In genomic region chr7:135538387-135538786, GRCh38 we compare ENCODE assay signal across 29 cellular contexts.
"Had no signal": no experiment of that assay in that cellular context is flagged by ENCODE, and none has a peak within 500 bp of the region (broad histone marks: within the 10 kb centered on the region; RNA-seq: fewer than 3 reads in every experiment).

No MANE protein-coding gene starts in this region.

- H3K27ac ChIP-seq: ascending aorta, cardiac muscle cell, PC-9, RWPE1 had no signal

- H3K4me1 ChIP-seq: ascending aorta had no signal

- H3K4me3 ChIP-seq: ascending aorta, cardiac muscle cell, PC-9 had no signal

- H3K36me3 ChIP-seq: ascending aorta, cardiac muscle cell had no signal

- H3K36me3 Mint-ChIP-seq: activated naive CD8-positive, alpha-beta T cell treated with anti-CD3 and anti-CD28 coated beads for 36 hours had no signal

- H3K4me1 Mint-ChIP-seq: activated CD4-positive, alpha-beta T cell treated with anti-CD3 and anti-CD28 coated beads, Interleukin-2, amount 10 ng/mL, durations not matched to agents 24 days and 14 days; activated naive CD8-positive, alpha-beta T cell treated with anti-CD3 and anti-CD28 coated beads for 36 hours; activated T-helper 17 cell treated with anti-CD3 and anti-CD28 coated beads, Interleukin-2, amount 50 U/mL, for 72 hours; central memory CD8-positive, alpha-beta T cell had no signal

- H2AFZ ChIP-seq: PC-9 had no signal

- ATAC-seq: activated CD8-positive, alpha-beta T cell treated with anti-CD3 and anti-CD28 coated beads for 36 hours; activated T-cell treated with anti-CD3 and anti-CD28 coated beads, Interleukin-2, amount 50 U/mL, for 72 hours; activated T-helper 17 cell treated with anti-CD3 and anti-CD28 coated beads, Interleukin-2, amount 50 U/mL, for 72 hours; Right ventricle myocardium inferior had no signal

- H3K27ac Mint-ChIP-seq: activated CD4-positive, alpha-beta T cell treated with anti-CD3 and anti-CD28 coated beads, Interleukin-2, amount 10 ng/mL, durations not matched to agents 24 days and 14 days; activated CD8-positive, alpha-beta T cell treated with anti-CD3 and anti-CD28 coated beads for 36 hours; activated naive CD8-positive, alpha-beta T cell treated with anti-CD3 and anti-CD28 coated beads for 36 hours; activated T-cell treated with anti-CD3 and anti-CD28 coated beads, Interleukin-2, amount 50 U/mL, for 72 hours; activated T-helper 17 cell treated with anti-CD3 and anti-CD28 coated beads, Interleukin-2, amount 50 U/mL, for 72 hours; T-helper 1 cell treated with Interleukin-12 subunit alpha and Interleukin-12 subunit beta and Interleukin-4 antibody, amounts not matched to agents 30 μg/mL and 1 μg/mL, for 36 hours; T-helper 2 cell treated with Interferon-gamma antibody and Interleukin-4, amounts not matched to agents 5 μg/mL and 100 μg/mL, for 36 hours had no signal

- H3K4me3 Mint-ChIP-seq: activated CD4-positive, alpha-beta T cell treated with anti-CD3 and anti-CD28 coated beads, Interleukin-2, amount 10 ng/mL, durations not matched to agents 24 days and 14 days; activated CD8-positive, alpha-beta T cell treated with anti-CD3 and anti-CD28 coated beads for 36 hours; activated naive CD8-positive, alpha-beta T cell treated with anti-CD3 and anti-CD28 coated beads for 36 hours; activated T-cell treated with anti-CD3 and anti-CD28 coated beads, Interleukin-2, amount 50 U/mL, for 72 hours; activated T-helper 17 cell treated with anti-CD3 and anti-CD28 coated beads, Interleukin-2, amount 50 U/mL, for 72 hours; central memory CD8-positive, alpha-beta T cell; T-helper 1 cell treated with Interleukin-12 subunit alpha and Interleukin-12 subunit beta and Interleukin-4 antibody, amounts not matched to agents 30 μg/mL and 1 μg/mL, for 36 hours; T-helper 2 cell treated with Interferon-gamma antibody and Interleukin-4, amounts not matched to agents 5 μg/mL and 100 μg/mL, for 36 hours had no signal

- DNase-seq: activated CD4-positive, alpha-beta T cell treated with anti-CD3 and anti-CD28 coated beads, Interleukin-2, amount 10 ng/mL, durations not matched to agents 24 days and 14 days; activated CD4-positive, alpha-beta T cell treated with anti-CD3 and anti-CD28 coated beads, Interleukin-2, amount 50 U/mL, for 4 hours; activated CD8-positive, alpha-beta T cell treated with anti-CD3 and anti-CD28 coated beads for 36 hours; activated effector memory CD4-positive, alpha-beta T cell treated with anti-CD3 and anti-CD28 coated beads, Interleukin-2, amount 50 U/mL, for 16 hours; activated naive CD4-positive, alpha-beta T cell; activated naive CD4-positive, alpha-beta T cell treated with anti-CD3 and anti-CD28 coated beads, Interleukin-2, amount 50 U/mL, for 16 hours; activated naive CD8-positive, alpha-beta T cell treated with anti-CD3 and anti-CD28 coated beads for 36 hours; activated T-cell treated with anti-CD3 and anti-CD28 coated beads, Interleukin-2, amount 50 U/mL, for 1 hour; activated T-cell treated with anti-CD3 and anti-CD28 coated beads, Interleukin-2, amount 50 U/mL, for 72 hours; amygdala; MM.1S; NCI-H1092; NCI-H1436 treated with DMSO at 0.1 percent for 48 hours; NCI-H1694 treated with DMSO at 0.1 percent for 48 hours; NCI-H2029; NCI-H345; NCI-H524 treated with DMSO at 0.1 percent for 48 hours; NK-92 treated with Interleukin-12 subunit alpha and Interleukin-12 subunit beta, amount 100 ng/mL, for 24 hours; PC-9; SIG-M5; SW 1271 had no signal

- H3K27me3 ChIP-seq: ascending aorta, cardiac muscle cell had no signal

- H3K9me3 Mint-ChIP-seq: activated CD4-positive, alpha-beta T cell treated with anti-CD3 and anti-CD28 coated beads, Interleukin-2, amount 10 ng/mL, durations not matched to agents 24 days and 14 days; activated CD8-positive, alpha-beta T cell treated with anti-CD3 and anti-CD28 coated beads for 36 hours; activated naive CD8-positive, alpha-beta T cell treated with anti-CD3 and anti-CD28 coated beads for 36 hours; activated T-cell treated with anti-CD3 and anti-CD28 coated beads, Interleukin-2, amount 50 U/mL, for 72 hours; activated T-helper 17 cell treated with anti-CD3 and anti-CD28 coated beads, Interleukin-2, amount 50 U/mL, for 72 hours; central memory CD8-positive, alpha-beta T cell; T-helper 1 cell treated with Interleukin-12 subunit alpha and Interleukin-12 subunit beta and Interleukin-4 antibody, amounts not matched to agents 30 μg/mL and 1 μg/mL, for 36 hours; T-helper 2 cell treated with Interferon-gamma antibody and Interleukin-4, amounts not matched to agents 5 μg/mL and 100 μg/mL, for 36 hours had no signal

- H3K4me2 ChIP-seq: PC-9 had no signal
